In the genomic region with DNA sequence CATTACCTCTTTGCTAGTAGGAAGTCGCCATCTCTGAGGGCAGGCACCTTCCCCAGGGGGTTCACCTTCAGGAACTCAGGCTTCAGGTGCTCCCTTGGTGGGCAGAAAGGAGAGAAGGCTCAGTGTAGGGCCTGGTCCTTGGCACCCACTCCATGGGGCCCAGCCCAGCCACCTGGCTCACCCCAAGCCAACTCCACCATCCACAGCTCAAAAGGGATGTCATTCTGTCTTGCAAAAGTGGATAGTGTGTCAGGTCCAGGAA, we compare ENCODE assay signal across 16 cellular contexts. TPM values are rescaled to one million over a fixed set of nuclear protein-coding genes. Genes with fewer than 3 reads are reported as not detected.
DNase-seq lines count a peak whose midpoint lies in the region; ATAC-seq and TF ChIP-seq lines count a peak whose summit lies in the region.
"Had no signal": no experiment of that assay in that cellular context is flagged by ENCODE, and none has a peak within 500 bp of the region (broad histone marks: within the 10 kb centered on the region; RNA-seq: fewer than 3 reads in every experiment).

No MANE protein-coding gene starts in this region.

- no peak overlapping the region for H3K23ac ChIP-seq in neuronal stem cell (ENCODE audit: low read depth, low read length, poor library complexity)

- H3K9me3 ChIP-seq in Caco-2 (peaks cover 11% of the 10 kb centered on the region; the same call in 1 of the 2 replicates), MM.1S (replicated peaks; ENCODE audit: insufficient read depth, low read length) (no peaks in the 10 kb centered on the region), neuronal stem cell (replicated peaks in 1 of 2; ENCODE audit: control insufficient read depth in 2 of 2, insufficient read depth in 1 of 2, low read depth in 1 of 2, low read length in 2 of 2) (peaks cover 0 to 8% of the 10 kb centered on the region in 2 donors), thyroid gland (no peaks in the 10 kb centered on the region)
- H3K9me3 ChIP-seq in CD4-positive, alpha-beta T cell (ENCODE audit: control insufficient read depth, low read length), result no peaks in the 10 kb centered on the region
- H3K9me3 ChIP-seq: A549 had no signal

- H2BK15ac ChIP-seq in neuronal stem cell (ENCODE audit: low read length), result no peak overlapping the region

- H2AK5ac ChIP-seq in neuronal stem cell (ENCODE audit: low read depth, low read length), result no peak overlapping the region

- H2AFZ ChIP-seq in MM.1S (ENCODE audit: low read length) (0 out of 2 replicates have a peak overlapping the region, but pooled peaks have one; percentile 14), neuronal stem cell (ENCODE audit: low read length) (no peak overlapping the region)
- H2AFZ ChIP-seq: GM23248 had no signal

- peak overlapping the region; percentile 31 for H4K91ac ChIP-seq in neuronal stem cell (ENCODE audit: low read depth, low read length, poor library complexity)

- H3K4me3 Mint-ChIP-seq in Caco-2 (ENCODE audit: unreplicated experiment), result no peak overlapping the region
- no peak overlapping the region for H3K4me3 Mint-ChIP-seq in CD4-positive, alpha-beta T cell
- H3K4me3 Mint-ChIP-seq: H9 had no signal

- H3K36me3 ChIP-seq in Caco-2 (ENCODE audit: control insufficient read depth, insufficient read depth, low read length) (no peaks in the 10 kb centered on the region), MM.1S (replicated peaks; ENCODE audit: insufficient read depth, low read length) (no peaks in the 10 kb centered on the region), neuronal stem cell (replicated peaks in 1 of 2; ENCODE audit: control insufficient read depth in 2 of 2, insufficient read depth in 2 of 2, low read length in 2 of 2) (no peaks in the 10 kb centered on the region), thyroid gland (no peaks in the 10 kb centered on the region)

- H3K18ac ChIP-seq in neuronal stem cell (ENCODE audit: low read length), result peak overlapping the region; percentile 0

- H2BK120ac ChIP-seq in neuronal stem cell (ENCODE audit: low read depth, low read length), result no peak overlapping the region

- H3K4me1 ChIP-seq in Caco-2, result peaks cover 26% of the 10 kb centered on the region
- peaks cover 14% of the 10 kb centered on the region; the same call in 1 of the 2 replicates for H3K4me1 ChIP-seq in MM.1S (ENCODE audit: low read length)
- H3K4me1 ChIP-seq in neuronal stem cell (ENCODE audit: control insufficient read depth in 2 of 2, insufficient read depth in 1 of 2, low read depth in 1 of 2, low read length in 2 of 2), result peaks cover 3 to 11% of the 10 kb centered on the region in 2 donors
- H3K4me1 ChIP-seq in thyroid gland, result peaks cover 4 to 12% of the 10 kb centered on the region in 2 donors

- no peak for TF ChIP-seq POLR2A in thyroid gland (IDR thresholded peaks at IDR 0.05)

- H3K9ac ChIP-seq in MM.1S (ENCODE audit: low read length) (no peak overlapping the region), neuronal stem cell (ENCODE audit: low read depth, low read length, poor library complexity) (no peak overlapping the region)
- H3K9ac ChIP-seq: GM23248 had no signal

- no peak overlapping the region for H3K4me3 ChIP-seq in Caco-2 (ENCODE audit: low read depth, low read length)
- H3K4me3 ChIP-seq in MM.1S (ENCODE audit: low read length), result no peak overlapping the region
- no peak overlapping the region for H3K4me3 ChIP-seq in neuronal stem cell (ENCODE audit: low read length in 2 of 2)
- no peak overlapping the region for H3K4me3 ChIP-seq in thyroid gland (replicated peaks in 1 of 3)
- H3K4me3 ChIP-seq: A549, GM12878, GM23248 had no signal

- no peak for ATAC-seq in HG03521 (IDR thresholded peaks at IDR 0.05; ENCODE audit: unreplicated experiment)
- ATAC-seq in CD4-positive, alpha-beta T cell (ENCODE audit: poor library complexity), result no peak
- ATAC-seq: A549, GM12878 had no signal

- H3K27ac ChIP-seq in C4-2B (peak overlapping the region; percentile 49), MM.1S (ENCODE audit: low read length) (no peak overlapping the region), neuronal stem cell (replicated peaks; ENCODE audit: low read length) (no peak overlapping the region), thyroid gland (no peak overlapping the region)
- no peak overlapping the region for H3K27ac ChIP-seq in CD4-positive, alpha-beta T cell (ENCODE audit: low read depth, low read length)
- H3K27ac ChIP-seq: A549, GM23248 had no signal

- H3K4ac ChIP-seq in neuronal stem cell (ENCODE audit: low read length), result no peak overlapping the region

- POLR2A ChIA-PET in Caco-2 (lab: Charles Lee), result no interaction called here
- POLR2A ChIA-PET in CD4-positive, alpha-beta T cell (lab: Charles Lee), result interaction anchor here (0.7 kb wide), 1 partner anchor 245 kb away, joined by 3 read pairs; a partner anchor contains a TSS

- H2BK5ac ChIP-seq in neuronal stem cell (ENCODE audit: low read length), result peak overlapping the region; percentile 4

- H4K8ac ChIP-seq in neuronal stem cell (ENCODE audit: low read depth, low read length), result no peak overlapping the region

- H2BK12ac ChIP-seq in neuronal stem cell (ENCODE audit: low read length), result no peak overlapping the region

- H3K9me2 ChIP-seq in MM.1S (replicated peaks; ENCODE audit: insufficient read depth, low read length), result no peaks in the 10 kb centered on the region

- DNase-seq in Caco-2 (no peak), MM.1S (no peak), neuronal stem cell (ENCODE audit: low spot score) (no peak), thyroid gland (no peak)
- DNase-seq in CD4-positive, alpha-beta T cell, result no peak
- DNase-seq: Calu3, DMS 273 treated with DMSO at 0.1 percent for 48 hours, GM23248, H9 had no signal

- no peaks in the 10 kb centered on the region for H3K27me3 Mint-ChIP-seq in Caco-2 (ENCODE audit: insufficient read depth, unreplicated experiment)
- peaks cover 5% of the 10 kb centered on the region for H3K27me3 Mint-ChIP-seq in CD4-positive, alpha-beta T cell

- intact Hi-C loops in Caco-2 (cut with micrococcal nuclease; ENCODE audit: unreplicated experiment), result no loop called here
- intact Hi-C loops in thyroid gland (cut with DNase I), result loop anchor here (5.0 kb wide), 1 partner anchor 94 kb away; no protein-coding TSS in a partner anchor
- intact Hi-C loops in CD4-positive, alpha-beta T cell (cut with DNase I, micrococcal nuclease), result loop anchor here in 1 of 2 experiments (5.0 kb wide), 1 partner anchor 56 kb away; no protein-coding TSS in a partner anchor

- no peak overlapping the region for H3K4me2 ChIP-seq in MM.1S (ENCODE audit: low read depth, low read length)
- no peak overlapping the region for H3K4me2 ChIP-seq in neuronal stem cell (ENCODE audit: insufficient read depth, low read length, poor library complexity, severe bottlenecking)
- H3K4me2 ChIP-seq: A549 had no signal

- peaks cover 6% of the 10 kb centered on the region for H3K79me1 ChIP-seq in neuronal stem cell (ENCODE audit: low read depth, low read length)

- peaks cover 12% of the 10 kb centered on the region for H3K9me3 Mint-ChIP-seq in Caco-2 (ENCODE audit: unreplicated experiment)
- H3K9me3 Mint-ChIP-seq in CD4-positive, alpha-beta T cell, result no peaks in the 10 kb centered on the region

- H3K36me3 Mint-ChIP-seq in Caco-2 (ENCODE audit: insufficient read depth, unreplicated experiment), result peaks cover 15% of the 10 kb centered on the region
- peaks cover 13% of the 10 kb centered on the region for H3K36me3 Mint-ChIP-seq in CD4-positive, alpha-beta T cell (ENCODE audit: low read depth)

- H4K20me1 ChIP-seq in MM.1S (ENCODE audit: insufficient read depth, low read length), result no peaks in the 10 kb centered on the region

- peaks cover 20% of the 10 kb centered on the region for H3K4me1 Mint-ChIP-seq in Caco-2 (ENCODE audit: low read depth, unreplicated experiment)
- peaks cover 24% of the 10 kb centered on the region for H3K4me1 Mint-ChIP-seq in CD4-positive, alpha-beta T cell (ENCODE audit: low read depth)

- H3K79me2 ChIP-seq in MM.1S (ENCODE audit: low read length), result peaks cover 18% of the 10 kb centered on the region

- H3K27ac Mint-ChIP-seq in Caco-2 (ENCODE audit: unreplicated experiment), result peak overlapping the region; percentile 65
- H3K27ac Mint-ChIP-seq in CD4-positive, alpha-beta T cell, result no peak overlapping the region
- H3K27ac Mint-ChIP-seq: H9 had no signal

- H3K27me3 ChIP-seq in Caco-2 (replicated peaks; ENCODE audit: control insufficient read depth, insufficient read depth, low read length) (no peaks in the 10 kb centered on the region), MM.1S (replicated peaks; ENCODE audit: insufficient read depth, low read length) (no peaks in the 10 kb centered on the region), neuronal stem cell (ENCODE audit: control insufficient read depth in 3 of 3, insufficient read depth in 3 of 3, low read depth in 1 of 3, low read length in 3 of 3) (peaks cover 0 to 32% (median 0%) of the 10 kb centered on the region in 3 experiments), thyroid gland (no peaks in the 10 kb centered on the region)
- H3K27me3 ChIP-seq in CD4-positive, alpha-beta T cell (ENCODE audit: control insufficient read depth, insufficient read depth, low read length), result no peaks in the 10 kb centered on the region

- WGBS in neuronal stem cell (ENCODE audit: extremely low coverage in 2 of 2, insufficient read length in 2 of 2, insufficient replicate concordance in 1 of 2), 2 donors, result no CpG with 5 or more reads among the region's 1 CpG
- 92 to 100% methylated on average over 1 of the region's 1 CpG for WGBS in thyroid gland, 2 donors

- TSS peak; percentile 85 for BruUV-seq in Caco-2 (replicated peaks; lab: Mats Ljungman, UMichigan)

- CTCF ChIA-PET in Caco-2 (lab: Charles Lee), result no interaction called here
- CTCF ChIA-PET in CD4-positive, alpha-beta T cell (lab: Charles Lee), result no interaction called here

- H3F3A ChIP-seq in MM.1S (ENCODE audit: insufficient read depth, low read length), result peaks cover 9% of the 10 kb centered on the region; the same call in 1 of the 2 replicates

- no peak overlapping the region for H3K14ac ChIP-seq in neuronal stem cell (ENCODE audit: low read length)

- no peak for TF ChIP-seq CTCF in C4-2B (conservative IDR thresholded peaks at IDR 0.05)
- TF ChIP-seq CTCF in Caco-2 (IDR thresholded peaks at IDR 0.05; ENCODE audit: insufficient read depth in 1 of 2, low read depth in 1 of 2, low read length in 1 of 2, severe bottlenecking in 1 of 2, unreplicated experiment in 1 of 2), result no peak
- no peak for TF ChIP-seq CTCF in MM.1S (IDR thresholded peaks at IDR 0.05; ENCODE audit: low read length)
- TF ChIP-seq CTCF in thyroid gland (IDR thresholded peaks at IDR 0.05), result no peak
- no peak for TF ChIP-seq CTCF in CD4-positive, alpha-beta T cell (IDR thresholded peaks at IDR 0.05)

RNA-seq across cellular contexts. Expression of a gene that starts 2.7 kb away (rescaled TPM):
- total RNA-seq in Caco-2 (2022), result 0.16 TPM in 1 of 2 replicates, not detected in the other
- polyA plus RNA-seq in neuronal stem cell (2013, experiment 1 of 2), result not detected
- not detected for polyA plus RNA-seq in neuronal stem cell (2013, experiment 2 of 2)
- total RNA-seq in thyroid gland, result not detected
- not detected for total RNA-seq in CD4-positive, alpha-beta T cell
- total RNA-seq: Calu3, Daoy, GM12878, GM23248, H9 had no signal
- polyA plus RNA-seq: A549, AG04450, BJ, GM12878, GM23248 had no signal

RNA-seq across cellular contexts. Expression of a gene that starts 3.2 kb away (rescaled TPM):
- total RNA-seq in Caco-2 (2022), result 65.0 and 72.7 TPM in 2 replicates
- polyA plus RNA-seq in neuronal stem cell (2013, experiment 1 of 2), result 21.8 TPM
- polyA plus RNA-seq in neuronal stem cell (2013, experiment 2 of 2), result 20.3 TPM
- 100 to 1,000 TPM in 3 of 4 donors, 10 to 100 TPM in 1; 48.1 to 116 (median 103) TPM for total RNA-seq in thyroid gland
- 100 to 1,000 TPM; 113 TPM for total RNA-seq in CD4-positive, alpha-beta T cell

RNA-seq across cellular contexts. Expression of a gene that starts 28.0 kb away (rescaled TPM):
- total RNA-seq in Caco-2 (2022), result 0.82 and 1.0 TPM in 2 replicates
- 0.22 TPM for polyA plus RNA-seq in neuronal stem cell (2013, experiment 1 of 2)
- 0.25 TPM for polyA plus RNA-seq in neuronal stem cell (2013, experiment 2 of 2)
- 1 to 10 TPM in 1 of 4 donors, under 1 TPM in 1, not detected in 2; 0.40 to 1.9 TPM for total RNA-seq in thyroid gland
- total RNA-seq in CD4-positive, alpha-beta T cell, result not detected
- total RNA-seq: Daoy, GM12878 had no signal
- polyA plus RNA-seq: GM12878 had no signal

RNA-seq across cellular contexts. Expression of a gene that starts 33.7 kb away (rescaled TPM):
- total RNA-seq in Caco-2 (2022) (121 and 123 TPM in 2 replicates), thyroid gland (100 to 1,000 TPM in 3 of 4 donors, 10 to 100 TPM in 1; 53.5 to 162 (median 106) TPM)
- 81.2 TPM for polyA plus RNA-seq in neuronal stem cell (2013, experiment 1 of 2)
- polyA plus RNA-seq in neuronal stem cell (2013, experiment 2 of 2), result 79.3 TPM
- total RNA-seq in CD4-positive, alpha-beta T cell, result 10 to 100 TPM; 82.3 to 84.3 TPM

RNA-seq across cellular contexts. Expression of a gene that starts 41.3 kb away (rescaled TPM):
- total RNA-seq in Caco-2 (2022) (4.1 and 6.2 TPM in 2 replicates), thyroid gland (1 to 10 TPM in 2 of 4 donors, under 1 TPM in 1, not detected in 1; 0.27 to 1.7 (median 1.4) TPM)
- polyA plus RNA-seq in neuronal stem cell (2013, experiment 1 of 2), result 0.82 TPM
- 0.86 TPM for polyA plus RNA-seq in neuronal stem cell (2013, experiment 2 of 2)
- 1 to 10 TPM; 3.5 to 3.8 TPM for total RNA-seq in CD4-positive, alpha-beta T cell
- total RNA-seq: GM23248, H9 had no signal
